Comparison of ENCODE assay signal across 3 cellular contexts in genomic region chr16:779561-779960, GRCh38. TPM values are rescaled to one million over a fixed set of nuclear protein-coding genes. Genes with fewer than 3 reads are reported as not detected.
"Had no signal": no experiment of that assay in that cellular context is flagged by ENCODE, and none has a peak within 500 bp of the region (broad histone marks: within the 10 kb centered on the region; RNA-seq: fewer than 3 reads in every experiment).

No MANE protein-coding gene starts in this region.

- H3K4me3 ChIP-seq: GM12878 had no signal

- DNase-seq: GDM1, GF-D8 had no signal

RNA-seq across cellular contexts. Expression of gene GNG13, which starts 21.0 kb away (rescaled TPM):
- polyA plus RNA-seq: GM12878 had no signal
